ENCODE assay signal across 8 cellular contexts in the genomic region with DNA sequence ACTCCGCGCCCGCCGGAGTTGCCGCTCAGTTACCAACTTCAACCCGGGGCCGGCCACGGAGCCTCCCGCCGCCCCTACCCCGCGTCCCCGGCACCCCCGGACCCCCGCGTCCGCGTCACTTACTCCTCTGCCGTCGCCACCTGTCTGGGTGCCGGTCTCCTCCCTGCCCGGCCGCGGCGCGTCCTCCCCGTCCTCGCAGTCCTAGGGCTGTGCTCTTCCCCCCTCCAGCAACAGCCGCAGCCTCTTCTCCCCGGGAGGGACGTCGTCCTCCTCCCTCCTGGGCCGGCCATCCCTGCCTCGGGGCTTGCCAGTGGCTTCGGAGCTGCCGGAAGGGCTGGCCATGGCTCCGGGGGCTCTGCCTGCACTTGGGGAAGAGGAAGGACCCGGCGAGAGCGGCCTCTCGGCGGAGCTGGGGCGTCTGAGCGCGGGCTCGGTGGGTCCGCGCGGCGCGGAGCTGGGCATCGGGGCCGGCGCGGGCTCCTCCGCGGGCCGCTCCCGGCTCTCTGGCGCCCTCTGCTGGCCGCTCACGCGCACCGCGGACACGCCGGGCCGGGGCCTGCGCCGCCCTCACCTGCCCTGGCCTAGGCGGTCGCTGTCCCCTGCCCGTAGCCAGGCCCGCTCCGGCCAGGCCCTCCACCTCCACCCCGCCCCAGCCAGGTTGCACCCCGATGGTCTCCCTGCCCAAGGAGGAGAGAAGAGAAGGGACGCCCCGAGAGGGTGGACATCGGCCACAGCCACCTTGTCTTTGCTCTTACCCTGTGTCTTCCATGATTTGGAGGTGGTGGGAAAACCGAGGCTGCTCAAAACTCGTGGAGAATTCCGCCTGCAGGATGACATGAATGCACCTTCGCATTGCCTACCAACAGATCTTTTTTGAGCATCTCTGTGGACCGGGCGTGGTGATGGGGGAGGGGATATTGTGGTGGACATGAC. TPM values are rescaled to one million over a fixed set of nuclear protein-coding genes. Genes with fewer than 3 reads are reported as not detected.
DNase-seq lines count a peak whose midpoint lies in the region; ATAC-seq, FAIRE-seq and TF ChIP-seq lines count a peak whose summit lies in the region.
"Not testable (repeated sequence)": the region's sequence is repeated elsewhere in the genome, so short reads cannot be mapped to it uniquely, and the experiment has no call there.

No MANE protein-coding gene starts in this region.

- FAIRE-seq in keratinocyte (lab: Jason Lieb, UNC) = not testable (repeated sequence)

- ATAC-seq in RWPE2 (ENCODE audit: low read depth) = peak; percentile 83
- not testable (repeated sequence) for ATAC-seq in sciatic nerve; thoracic aorta (ENCODE audit: insufficient number of reproducible peaks, low FRiP score, low read depth)

- H3K27ac ChIP-seq in KMS-11; RWPE2 (ENCODE audit: poor library complexity, severe bottlenecking); keratinocyte (ENCODE audit: control insufficient read depth, insufficient read depth, low read length); thoracic aorta: not testable (repeated sequence)
- peak overlapping the region in 1 of 59 donors; percentile 31 for H3K27ac ChIP-seq in dorsolateral prefrontal cortex

- H3K4me2 ChIP-seq in KMS-11 = peak overlapping the region; percentile 76
- H3K4me2 ChIP-seq in keratinocyte (ENCODE audit: control insufficient read depth, extremely low read depth, insufficient read depth, low read depth, low read length) = peak overlapping the region; percentile 51

- H3K4me3 ChIP-seq in KMS-11 (IDR thresholded peaks at IDR 0.05; ENCODE audit: insufficient read depth, low read depth, low read length) = not testable (repeated sequence)
- H3K4me3 ChIP-seq in RWPE2 (ENCODE audit: severe bottlenecking) (peak overlapping the region; percentile 31), dorsolateral prefrontal cortex (peak overlapping the region in 57 of 59 donors; percentile 25 to 72 (median 55)), keratinocyte (ENCODE audit: control insufficient read depth in 2 of 3, extremely low read depth in 1 of 3, insufficient read depth in 2 of 3, low read depth in 1 of 3, low read length in 3 of 3) (peak overlapping the region in 1 of 3 experiments; percentile 22), thoracic aorta (peak overlapping the region; percentile 88)

- H3K27me3 ChIP-seq in KMS-11 (ENCODE audit: insufficient read depth, low read depth); RWPE2 (ENCODE audit: insufficient read depth, poor library complexity, severe bottlenecking); dorsolateral prefrontal cortex; keratinocyte (ENCODE audit: control insufficient read depth, extremely low read depth, insufficient read depth, low read length); thoracic aorta (replicated peaks; ENCODE audit: insufficient read depth): not testable (repeated sequence)

- H3K9ac ChIP-seq in KMS-11 = peak overlapping the region; percentile 55; the same call in 1 of the 2 replicates
- H3K9ac ChIP-seq in keratinocyte (ENCODE audit: control insufficient read depth, extremely low read depth, insufficient read depth, low read length) = not testable (repeated sequence)

- H3K36me3 ChIP-seq in KMS-11 (ENCODE audit: insufficient read depth); RWPE2 (ENCODE audit: low read depth); keratinocyte (ENCODE audit: control insufficient read depth in 2 of 2, extremely low read depth in 1 of 2, insufficient read depth in 2 of 2, low read length in 2 of 2); thoracic aorta: not testable (repeated sequence)

- intact Hi-C loops in dorsolateral prefrontal cortex (cut with DNase I); sciatic nerve (cut with DNase I): not testable (repeated sequence)

- not testable (repeated sequence) for H4K20me1 ChIP-seq in KMS-11 (ENCODE audit: insufficient read depth); keratinocyte (ENCODE audit: control insufficient read depth, extremely low read depth, insufficient read depth, low read length)

- H3K79me2 ChIP-seq in KMS-11 (ENCODE audit: insufficient read depth, low read depth); keratinocyte (ENCODE audit: control insufficient read depth, insufficient read depth, low read length): not testable (repeated sequence)

- H3K9me1 ChIP-seq in keratinocyte (ENCODE audit: control insufficient read depth, extremely low read depth, insufficient read depth, low read length) = not testable (repeated sequence)

- H3K4me1 ChIP-seq in KMS-11 (ENCODE audit: low read depth, poor library complexity, severe bottlenecking); RWPE2 (ENCODE audit: insufficient read depth, poor library complexity, severe bottlenecking); keratinocyte (ENCODE audit: control insufficient read depth, extremely low read depth, insufficient read depth, low read length); thoracic aorta (ENCODE audit: control insufficient read depth in 1 of 2, low read depth in 2 of 2): not testable (repeated sequence)

- peak; percentile 36; the same call in 1 of the 2 replicates for TF ChIP-seq CTCF in KMS-11 (conservative IDR thresholded peaks at IDR 0.05; ENCODE audit: low read depth, low read length)
- TF ChIP-seq CTCF in RWPE2 (IDR thresholded peaks at IDR 0.05; ENCODE audit: poor library complexity, severe bottlenecking) = peak; percentile 89
- peak in 54 of 56 donors; percentile 14 to 85 (median 60) for TF ChIP-seq CTCF in dorsolateral prefrontal cortex (IDR thresholded peaks at IDR 0.05 in 54 of 56, conservative IDR thresholded peaks at IDR 0.05 in 2 of 56; ENCODE audit: low read depth in 1 of 56, partially characterized antibody in 56 of 56)
- peak in 1 of 3 experiments; percentile 48 for TF ChIP-seq CTCF in keratinocyte (optimal IDR thresholded peaks at IDR 0.05 in 1 of 3, IDR thresholded peaks at IDR 0.05 in 1 of 3, conservative IDR thresholded peaks at IDR 0.05 in 1 of 3; ENCODE audit: extremely low read depth in 1 of 3, insufficient read depth in 2 of 3, low read length in 3 of 3)
- TF ChIP-seq CTCF in thoracic aorta (IDR thresholded peaks at IDR 0.05) = peak; percentile 60

- H3K9me3 ChIP-seq in RWPE2 (ENCODE audit: severe bottlenecking); keratinocyte (ENCODE audit: control insufficient read depth, low read depth, low read length); thoracic aorta: not testable (repeated sequence)

- peak overlapping the region; percentile 99 for H2AFZ ChIP-seq in KMS-11 (ENCODE audit: low read depth)
- H2AFZ ChIP-seq in keratinocyte (ENCODE audit: control insufficient read depth, low read length) = not testable (repeated sequence)

- dilution Hi-C loops in keratinocyte (cut with MboI; ENCODE audit: extremely low pct_ligation_motif_present, low sequenced_read_pairs) = not testable (repeated sequence)

- DNase-seq in DMS53 (lab: John Stamatoyannopoulos, UW) (peak; percentile 58), activated T-cell treated with anti-CD3 and anti-CD28 coated beads for 24 hours (ENCODE audit: low read depth) (peak; percentile 61), dorsolateral prefrontal cortex (peak in 5 of 10 donors; percentile 11 to 78 (median 37)), sciatic nerve (ENCODE audit: low spot score) (peak; percentile 75)
- DNase-seq in RWPE2 (ENCODE audit: low spot score); keratinocyte (ENCODE audit: low read depth, low spot score); thoracic aorta (ENCODE audit: low spot score): not testable (repeated sequence)

RNA-seq across cellular contexts. Expression of gene TRH, which starts 28.4 kb away (rescaled TPM):
- total RNA-seq in dorsolateral prefrontal cortex (1 to 10 TPM in 18 of 120 experiments, under 1 TPM in 83, not detected in 19; 0.20 to 2.3 (median 0.61) TPM), sciatic nerve (not detected), thoracic aorta (not detected)
- not detected in 3 replicates for polyA plus RNA-seq in keratinocyte
- not detected for polyA plus RNA-seq in keratinocyte (2011; ENCODE audit: low read depth)
- not detected in 2 replicates for polyA plus RNA-seq in keratinocyte (2011; cell fraction: cytosol; rRNA removed)
- polyA plus RNA-seq in keratinocyte (2011; cell fraction: nucleus; rRNA removed) = not detected in 2 replicates
- not detected in 2 replicates for polyA plus RNA-seq in keratinocyte (2012; ENCODE audit: low replicate concordance)
- not detected in 3 replicates for polyA minus RNA-seq in keratinocyte
- not detected for polyA minus RNA-seq in keratinocyte (2011; cell fraction: cytosol; rRNA and poly(A)+ RNA removed)
- polyA minus RNA-seq in keratinocyte (2011; cell fraction: nucleus; rRNA and poly(A)+ RNA removed) = not detected in 2 replicates
